ENCODE assay signal across 22 cellular contexts in the genomic region with DNA sequence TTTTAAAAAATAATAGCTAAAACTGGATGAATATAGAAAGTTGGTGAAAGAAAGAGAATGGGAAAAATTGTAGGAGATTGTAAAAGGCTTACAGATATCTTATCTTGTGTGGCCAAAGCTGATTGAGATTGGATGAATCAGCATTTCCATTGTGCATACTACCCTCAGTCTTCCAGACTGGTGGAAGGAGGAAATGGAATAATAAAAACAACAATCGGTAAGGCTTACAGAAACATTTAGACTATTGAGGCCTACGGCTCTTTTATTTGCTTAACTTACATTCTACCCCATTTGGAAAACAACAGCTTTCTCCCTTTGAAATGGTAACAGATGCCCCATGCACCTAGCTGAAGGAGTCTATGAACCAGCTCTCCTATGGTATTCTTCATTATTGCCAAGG.
DNase-seq lines count a peak whose midpoint lies in the region; ATAC-seq and TF ChIP-seq lines count a peak whose summit lies in the region.
"Had no signal": no experiment of that assay in that cellular context is flagged by ENCODE, and none has a peak within 500 bp of the region (broad histone marks: within the 10 kb centered on the region; RNA-seq: fewer than 3 reads in every experiment).

No MANE protein-coding gene starts in this region.

- H3K27me3 ChIP-seq in brain microvascular endothelial cell (replicated peaks) (no peaks in the 10 kb centered on the region), uterus (no peaks in the 10 kb centered on the region)
- H3K27me3 ChIP-seq: colonic mucosa, hepatocyte, upper lobe of right lung had no signal

- H3K36me3 ChIP-seq in brain microvascular endothelial cell (replicated peaks): no peaks in the 10 kb centered on the region
- H3K36me3 ChIP-seq in uterus: no peaks in the 10 kb centered on the region
- H3K36me3 ChIP-seq: colonic mucosa, upper lobe of right lung had no signal

- intact Hi-C loops in uterus (cut with DNase I; ENCODE audit: low total_unique reads): no loop called here

- ATAC-seq in HG03457 (IDR thresholded peaks at IDR 0.05; ENCODE audit: unreplicated experiment): no peak
- ATAC-seq: activated T-cell treated with anti-CD3 and anti-CD28 coated beads, Interleukin-2, amount 50 U/mL, for 72 hours; Panc1; upper lobe of right lung had no signal

- TF ChIP-seq POLR2A in uterus (IDR thresholded peaks at IDR 0.05): no peak

- DNase-seq in Caki2 (ENCODE audit: low read depth) (peak; percentile 50), LoVo (ENCODE audit: low spot score) (peak; percentile 24), brain microvascular endothelial cell (peak; percentile 45), iPS-NIHi11 (ENCODE audit: low spot score) (peak; percentile 31), NOMO-1 (lab: John Stamatoyannopoulos, UW; ENCODE audit: unreplicated experiment in 2 of 2) (no peak), uterus (no peak), midbrain (lab: John Stamatoyannopoulos, UW) (no peak)
- DNase-seq: activated CD8-positive, alpha-beta memory T cell treated with anti-CD3 and anti-CD28 coated beads for 24 hours; activated naive CD4-positive, alpha-beta T cell treated with anti-CD3 and anti-CD28 coated beads, Interleukin-2, amount 50 U/mL, for 16 hours; activated T-cell treated with anti-CD3 and anti-CD28 coated beads, Interleukin-2, amount 50 U/mL, for 72 hours; colonic mucosa; DMS 273 treated with DMSO at 0.1 percent for 48 hours; foreskin fibroblast; NCI-H1417 treated with DMSO at 0.1 percent for 48 hours; NCI-H2171; NCI-H82; stimulated activated CD4-positive, alpha-beta T cell treated with anti-CD3 and anti-CD28 coated beads, Interleukin-4, amount 100 ng/mL, for 1 hour; upper lobe of right lung had no signal

- no peaks in the 10 kb centered on the region for H3K4me1 ChIP-seq in uterus
- H3K4me1 ChIP-seq: colonic mucosa, upper lobe of right lung had no signal

- in situ Hi-C loops in Caki2 (cut with HindIII; ENCODE audit: low pct_unique_long_range_greater_than_20kb, low sequenced_read_pairs): no loop called here
- in situ Hi-C loops in brain microvascular endothelial cell (cut with HindIII; ENCODE audit: low pct_ligation_motif_present, low sequenced_read_pairs): no loop called here

- no peaks in the 10 kb centered on the region for H3K9me3 ChIP-seq in uterus
- H3K9me3 ChIP-seq: colonic mucosa, upper lobe of right lung had no signal

- H3K4me3 ChIP-seq in brain microvascular endothelial cell (ENCODE audit: low read depth, low read length) (no peak overlapping the region), uterus (no peak overlapping the region)
- H3K4me3 ChIP-seq: colonic mucosa, hepatocyte, upper lobe of right lung had no signal

- H3K27ac ChIP-seq in brain microvascular endothelial cell (peak overlapping the region; percentile 36), uterus (no peak overlapping the region)
- H3K27ac ChIP-seq: C4-2B, colonic mucosa, hepatocyte, upper lobe of right lung had no signal

- no peak for TF ChIP-seq CTCF in brain microvascular endothelial cell (IDR thresholded peaks at IDR 0.05; ENCODE audit: low read depth, low read length, missing control alignments)
- no peak for TF ChIP-seq CTCF in uterus (IDR thresholded peaks at IDR 0.05)

Comparison
In these comparisons a context has a peak if more than half of its experiments do, and no peak if none do; other contexts are left out.
1. DNase-seq: peak in Caki2 (single experiment), LoVo (single experiment), brain microvascular endothelial cell (single experiment) and iPS-NIHi11 (single experiment); none in NOMO-1 (0 of 2), uterus (0 of 2) and midbrain (single experiment).